In genomic region chr15:57234156-57234555, GRCh38 we compare ENCODE assay signal across 25 cellular contexts.
"Had no signal": no experiment of that assay in that cellular context is flagged by ENCODE, and none has a peak within 500 bp of the region (broad histone marks: within the 10 kb centered on the region; RNA-seq: fewer than 3 reads in every experiment).

No MANE protein-coding gene starts in this region.

- H3K9me3 ChIP-seq: Peyer's patch had no signal

- H3K4me1 Mint-ChIP-seq: activated CD4-positive, alpha-beta T cell treated with anti-CD3 and anti-CD28 coated beads, Interleukin-2, amount 10 ng/mL, durations not matched to agents 7 days and 5 days; activated T-helper 17 cell treated with anti-CD3 and anti-CD28 coated beads, Interleukin-2, amount 50 U/mL, for 72 hours had no signal

- H3K9me3 Mint-ChIP-seq: activated CD4-positive, alpha-beta memory T cell treated with anti-CD3 and anti-CD28 coated beads for 36 hours; activated CD4-positive, alpha-beta T cell treated with anti-CD3 and anti-CD28 coated beads, Interleukin-2, amount 10 ng/mL, durations not matched to agents 7 days and 5 days; activated naive CD4-positive, alpha-beta T cell treated with anti-CD3 and anti-CD28 coated beads for 36 hours; activated T-helper 17 cell treated with anti-CD3 and anti-CD28 coated beads, Interleukin-2, amount 50 U/mL, for 72 hours; T-cell had no signal

- DNase-seq: activated CD4-positive, alpha-beta memory T cell treated with anti-CD3 and anti-CD28 coated beads for 36 hours; activated CD4-positive, alpha-beta T cell treated with anti-CD3 and anti-CD28 coated beads, Interleukin-2, amount 10 ng/mL, durations not matched to agents 7 days and 5 days; activated CD4-positive, CD25-positive, alpha-beta regulatory T cell; activated CD8-positive, alpha-beta memory T cell treated with anti-CD3 and anti-CD28 coated beads for 24 hours; activated gamma-delta T cell; activated naive CD4-positive, alpha-beta T cell treated with anti-CD3 and anti-CD28 coated beads for 36 hours; activated T-cell treated with anti-CD3 and anti-CD28 coated beads, Interleukin-2, amount 50 U/mL, for 48 hours; amygdala; cerebellar nuclear complex; MM.1S; NCI-H1105; NCI-H1436; NCI-H187; NCI-H2081; NCI-H510A treated with DMSO at 0.1 percent for 48 hours; NCI-H69; NK-92 treated with Interleukin-12 subunit alpha and Interleukin-12 subunit beta, amount 100 ng/mL, for 24 hours; Peyer's patch; SHP77; T-cell; T-helper 2 cell; T1000 had no signal

- H3K4me1 ChIP-seq: Peyer's patch had no signal

- ATAC-seq: activated T-helper 17 cell treated with anti-CD3 and anti-CD28 coated beads, Interleukin-2, amount 50 U/mL, for 72 hours; T-cell had no signal

- H3K4me3 Mint-ChIP-seq: activated CD4-positive, alpha-beta memory T cell treated with anti-CD3 and anti-CD28 coated beads for 36 hours; activated CD4-positive, alpha-beta T cell treated with anti-CD3 and anti-CD28 coated beads, Interleukin-2, amount 10 ng/mL, durations not matched to agents 7 days and 5 days; activated naive CD4-positive, alpha-beta T cell treated with anti-CD3 and anti-CD28 coated beads for 36 hours; activated naive CD8-positive, alpha-beta T cell; activated T-helper 17 cell treated with anti-CD3 and anti-CD28 coated beads, Interleukin-2, amount 50 U/mL, for 72 hours; T-cell had no signal

- H3K4me2 ChIP-seq: KMS-11 had no signal

- H3K9ac ChIP-seq: KMS-11 had no signal

- H3K27ac ChIP-seq: KMS-11, Peyer's patch had no signal

- H3K4me3 ChIP-seq: Peyer's patch had no signal

- H3K27me3 Mint-ChIP-seq: activated CD4-positive, alpha-beta memory T cell treated with anti-CD3 and anti-CD28 coated beads for 36 hours; activated CD4-positive, alpha-beta T cell treated with anti-CD3 and anti-CD28 coated beads, Interleukin-2, amount 10 ng/mL, durations not matched to agents 7 days and 5 days; activated naive CD8-positive, alpha-beta T cell; activated T-helper 17 cell treated with anti-CD3 and anti-CD28 coated beads, Interleukin-2, amount 50 U/mL, for 72 hours; T-cell had no signal

- H3K27me3 ChIP-seq: Peyer's patch had no signal

- H3K27ac Mint-ChIP-seq: activated CD4-positive, alpha-beta memory T cell treated with anti-CD3 and anti-CD28 coated beads for 36 hours; activated CD4-positive, alpha-beta T cell treated with anti-CD3 and anti-CD28 coated beads, Interleukin-2, amount 10 ng/mL, durations not matched to agents 7 days and 5 days; activated naive CD4-positive, alpha-beta T cell treated with anti-CD3 and anti-CD28 coated beads for 36 hours; activated naive CD8-positive, alpha-beta T cell; activated T-helper 17 cell treated with anti-CD3 and anti-CD28 coated beads, Interleukin-2, amount 50 U/mL, for 72 hours; T-cell had no signal
